Comparison of ENCODE assay signal across 8 cellular contexts in genomic region chr22:37472418-37473006, GRCh38. TPM values are rescaled to one million over a fixed set of nuclear protein-coding genes. Genes with fewer than 3 reads are reported as not detected.
A peak's percentile ranks its signal among the peaks of the same experiment; 100 is the strongest.
DNase-seq lines count a peak whose midpoint lies in the region; ATAC-seq lines count a peak whose summit lies in the region.

No MANE protein-coding gene starts in this region.

- H3K27ac Mint-ChIP-seq in activated naive CD4-positive, alpha-beta T cell treated with anti-CD3 and anti-CD28 coated beads for 36 hours, result no peak overlapping the region

- CTCF ChIA-PET in activated naive CD4-positive, alpha-beta T cell treated with anti-CD3 and anti-CD28 coated beads for 36 hours (lab: Charles Lee), result interaction anchor here (0.6 to 2.5 kb wide), 19 partner anchors 9 to 213 kb away, joined by 3 to 30 read pairs (median 4); partner anchors contain the start of gene MFNG

- DNase-seq in NCI-H1092 treated with DMSO at 0.1 percent for 48 hours (lab: John Stamatoyannopoulos, UW), result peak; percentile 13
- DNase-seq in NCI-H1092 (lab: John Stamatoyannopoulos, UW), result no peak
- DNase-seq in NCI-H1694 treated with DMSO at 0.1 percent for 48 hours (lab: John Stamatoyannopoulos, UW), result peak; percentile 35
- DNase-seq in activated naive CD4-positive, alpha-beta T cell treated with anti-CD3 and anti-CD28 coated beads for 36 hours, result peak; percentile 53
- DNase-seq in left colon, result peak in 1 of 2 donors; percentile 66
- DNase-seq in NCI-H187 (lab: John Stamatoyannopoulos, UW), result no peak

- no peaks in the 10 kb centered on the region for H3K27me3 Mint-ChIP-seq in activated naive CD4-positive, alpha-beta T cell treated with anti-CD3 and anti-CD28 coated beads for 36 hours (ENCODE audit: low read depth)

- H3K36me3 Mint-ChIP-seq in activated naive CD4-positive, alpha-beta T cell treated with anti-CD3 and anti-CD28 coated beads for 36 hours (ENCODE audit: low read depth), result peaks cover 30% of the 10 kb centered on the region

- H3K4me3 Mint-ChIP-seq in activated naive CD4-positive, alpha-beta T cell treated with anti-CD3 and anti-CD28 coated beads for 36 hours, result no peak overlapping the region

- no peaks in the 10 kb centered on the region for H3K9me3 Mint-ChIP-seq in activated naive CD4-positive, alpha-beta T cell treated with anti-CD3 and anti-CD28 coated beads for 36 hours

- ATAC-seq in left colon (peak; percentile 73), GM18502 (IDR thresholded peaks at IDR 0.05; ENCODE audit: poor library complexity, unreplicated experiment) (no peak), GM18498 (IDR thresholded peaks at IDR 0.05; ENCODE audit: unreplicated experiment) (no peak)

- intact Hi-C loops in activated naive CD4-positive, alpha-beta T cell treated with anti-CD3 and anti-CD28 coated beads for 36 hours (cut with micrococcal nuclease), result loop anchor here (2.0 kb wide), 1 partner anchor 28 kb away; no protein-coding TSS in a partner anchor
- intact Hi-C loops in left colon (cut with DNase I, micrococcal nuclease), result no loop called here

- no peaks in the 10 kb centered on the region for H3K4me1 Mint-ChIP-seq in activated naive CD4-positive, alpha-beta T cell treated with anti-CD3 and anti-CD28 coated beads for 36 hours (ENCODE audit: low read depth)

RNA-seq across cellular contexts. Expression of gene MFNG, which starts 13.7 kb away (rescaled TPM):
- 10 to 100 TPM; 83.1 to 90.9 TPM for total RNA-seq in activated naive CD4-positive, alpha-beta T cell treated with anti-CD3 and anti-CD28 coated beads for 36 hours
- total RNA-seq in left colon, result 10 to 100 TPM; 10.4 to 11.2 TPM

RNA-seq across cellular contexts. Expression of gene ELFN2, which starts 45.2 kb away (rescaled TPM):
- total RNA-seq in activated naive CD4-positive, alpha-beta T cell treated with anti-CD3 and anti-CD28 coated beads for 36 hours, result under 1 TPM; 0.57 to 0.79 TPM
- under 1 TPM in 1 of 2 donors, not detected in 1; 0.20 TPM for total RNA-seq in left colon

RNA-seq across cellular contexts. Expression of gene CARD10, which starts 46.7 kb away (rescaled TPM):
- total RNA-seq in activated naive CD4-positive, alpha-beta T cell treated with anti-CD3 and anti-CD28 coated beads for 36 hours, result not detected
- 10 to 100 TPM; 64.1 to 66.4 TPM for total RNA-seq in left colon

Comparison
In these comparisons a context has a peak if more than half of its experiments do, and no peak if none do; other contexts are left out.
1. DNase-seq: peak in NCI-H1092 treated with DMSO at 0.1 percent for 48 hours (single experiment), NCI-H1694 treated with DMSO at 0.1 percent for 48 hours (single experiment) and activated naive CD4-positive, alpha-beta T cell treated with anti-CD3 and anti-CD28 coated beads for 36 hours (single experiment); none in NCI-H1092 (single experiment) and NCI-H187 (0 of 2).
2. RNA of gene MFNG, which starts 13.7 kb away (total RNA-seq): 83.1 to 90.9 TPM in activated naive CD4-positive, alpha-beta T cell treated with anti-CD3 and anti-CD28 coated beads for 36 hours; 10.4 to 11.2 TPM in left colon; every median in the first group is over 4 times any median in the second.
3. RNA of gene CARD10, which starts 46.7 kb away (total RNA-seq): 64.1 to 66.4 TPM in left colon; not detected in activated naive CD4-positive, alpha-beta T cell treated with anti-CD3 and anti-CD28 coated beads for 36 hours; every median in the first group is over 10 times any median in the second.